8 cellular contexts compared by ENCODE assay signal in the genomic region with DNA sequence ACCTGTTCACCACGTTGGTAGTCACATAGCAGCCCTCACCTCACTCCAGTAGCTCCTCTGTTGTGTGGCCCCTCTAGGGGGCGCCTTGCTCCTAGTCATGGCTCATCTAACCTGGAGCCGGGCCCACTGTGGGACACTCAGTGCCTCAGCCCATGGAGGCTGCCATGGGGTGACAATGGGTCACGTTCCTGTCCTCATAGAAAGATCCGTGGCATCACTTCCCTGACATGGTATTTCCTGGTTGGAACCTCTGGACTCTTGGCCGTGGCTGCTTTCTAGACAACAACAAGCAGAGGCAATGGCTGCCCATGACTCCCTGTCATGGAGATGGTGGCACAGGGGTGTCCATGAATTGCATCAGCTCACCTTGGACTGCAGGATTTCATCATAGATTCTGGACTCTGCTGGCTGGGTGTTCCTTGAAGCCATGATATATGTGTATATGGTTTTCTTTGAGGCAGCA. TPM values are rescaled to one million over a fixed set of nuclear protein-coding genes. Genes with fewer than 3 reads are reported as not detected.
DNase-seq lines count a peak whose midpoint lies in the region; ATAC-seq and TF ChIP-seq lines count a peak whose summit lies in the region.

No MANE protein-coding gene starts in this region.

- peak; percentile 80 for ATAC-seq in T-helper 17 cell
- no peak for ATAC-seq in HG03469 (IDR thresholded peaks at IDR 0.05; ENCODE audit: unreplicated experiment)

- no peak overlapping the region for H3K4me3 Mint-ChIP-seq in T-helper 17 cell
- H3K4me3 Mint-ChIP-seq in activated naive CD4-positive, alpha-beta T cell treated with anti-CD3 and anti-CD28 coated beads for 36 hours, result no peak overlapping the region

- H3K9me3 Mint-ChIP-seq in activated naive CD4-positive, alpha-beta T cell treated with anti-CD3 and anti-CD28 coated beads for 36 hours, result no peaks in the 10 kb centered on the region

- H3K4me1 Mint-ChIP-seq in T-helper 17 cell, result peaks cover 23% of the 10 kb centered on the region
- H3K4me1 Mint-ChIP-seq in activated naive CD4-positive, alpha-beta T cell treated with anti-CD3 and anti-CD28 coated beads for 36 hours (ENCODE audit: low read depth), result no peaks in the 10 kb centered on the region

- no peak overlapping the region for H3K27ac Mint-ChIP-seq in T-helper 17 cell
- peak overlapping the region; percentile 15 for H3K27ac Mint-ChIP-seq in activated naive CD4-positive, alpha-beta T cell treated with anti-CD3 and anti-CD28 coated beads for 36 hours

- peak; percentile 45 for TF ChIP-seq CTCF in GM10266 (IDR thresholded peaks at IDR 0.05; ENCODE audit: control insufficient read depth, insufficient read depth, low read depth, missing control alignments)

- H3K36me3 Mint-ChIP-seq in T-helper 17 cell (ENCODE audit: low read depth), result peaks cover 19% of the 10 kb centered on the region
- H3K36me3 Mint-ChIP-seq in activated naive CD4-positive, alpha-beta T cell treated with anti-CD3 and anti-CD28 coated beads for 36 hours (ENCODE audit: low read depth), result peaks cover 11% of the 10 kb centered on the region

- intact Hi-C loops in activated naive CD4-positive, alpha-beta T cell treated with anti-CD3 and anti-CD28 coated beads for 36 hours (cut with micrococcal nuclease), result loop anchor here (1.0 kb wide), 1 partner anchor 57 kb away; no protein-coding TSS in a partner anchor

- CTCF ChIA-PET in activated naive CD4-positive, alpha-beta T cell treated with anti-CD3 and anti-CD28 coated beads for 36 hours (lab: Charles Lee), result interaction anchor here (0.9 to 10.6 kb wide), 5 partner anchors 9 to 122 kb away, joined by 3 to 87 read pairs (median 4); no protein-coding TSS in a partner anchor

- DNase-seq in GM10266 (ENCODE audit: extremely low spot score) (peak; percentile 32), T-helper 17 cell (peak in 2 of 3 donors; percentile 21 to 43), NCI-H1092 treated with DMSO at 0.1 percent for 48 hours (lab: John Stamatoyannopoulos, UW) (no peak), NCI-H128 (lab: John Stamatoyannopoulos, UW; ENCODE audit: unreplicated experiment) (no peak), NCI-H2196 treated with DMSO at 0.1 percent for 48 hours (lab: John Stamatoyannopoulos, UW; ENCODE audit: unreplicated experiment) (no peak)
- peak; percentile 75 for DNase-seq in activated naive CD4-positive, alpha-beta T cell treated with anti-CD3 and anti-CD28 coated beads for 36 hours
- DNase-seq in stimulated activated CD4-positive, alpha-beta T cell treated with anti-CD3 and anti-CD28 coated beads, Interleukin-2, amount 100 ng/mL, for 24 hours, result peak; percentile 62 to 75

- H3K27me3 Mint-ChIP-seq in T-helper 17 cell, result no peaks in the 10 kb centered on the region
- no peaks in the 10 kb centered on the region for H3K27me3 Mint-ChIP-seq in activated naive CD4-positive, alpha-beta T cell treated with anti-CD3 and anti-CD28 coated beads for 36 hours (ENCODE audit: low read depth)

- H3K9me3 ChIP-seq in T-helper 17 cell (ENCODE audit: control insufficient read depth, low read length, poor library complexity, severe bottlenecking), result no peaks in the 10 kb centered on the region

RNA-seq across cellular contexts. Expression of gene SLAMF6, which starts 27.5 kb away (rescaled TPM):
- total RNA-seq in T-helper 17 cell, result 10 to 100 TPM; 24.8 to 38.0 TPM
- 10 to 100 TPM; 55.0 to 55.5 TPM for total RNA-seq in activated naive CD4-positive, alpha-beta T cell treated with anti-CD3 and anti-CD28 coated beads for 36 hours

RNA-seq across cellular contexts. Expression of gene CD84, which starts 28.7 kb away (rescaled TPM):
- 10 to 100 TPM; 66.2 to 71.6 TPM for total RNA-seq in T-helper 17 cell
- 1 to 10 TPM; 8.6 to 9.2 TPM for total RNA-seq in activated naive CD4-positive, alpha-beta T cell treated with anti-CD3 and anti-CD28 coated beads for 36 hours

Comparison
In these comparisons a context has a peak if more than half of its experiments do, and no peak if none do; other contexts are left out.
1. DNase-seq: peak in GM10266 (single experiment), T-helper 17 cell (2 of 3), activated naive CD4-positive, alpha-beta T cell treated with anti-CD3 and anti-CD28 coated beads for 36 hours (single experiment) and stimulated activated CD4-positive, alpha-beta T cell treated with anti-CD3 and anti-CD28 coated beads, Interleukin-2, amount 100 ng/mL, for 24 hours (2 of 2); none in NCI-H1092 treated with DMSO at 0.1 percent for 48 hours (single experiment), NCI-H128 (single experiment) and NCI-H2196 treated with DMSO at 0.1 percent for 48 hours (single experiment).
2. RNA of gene CD84, which starts 28.7 kb away (total RNA-seq): 66.2 to 71.6 TPM in T-helper 17 cell; 8.6 to 9.2 TPM in activated naive CD4-positive, alpha-beta T cell treated with anti-CD3 and anti-CD28 coated beads for 36 hours; every median in the first group is over 4 times any median in the second.